In the genomic region with DNA sequence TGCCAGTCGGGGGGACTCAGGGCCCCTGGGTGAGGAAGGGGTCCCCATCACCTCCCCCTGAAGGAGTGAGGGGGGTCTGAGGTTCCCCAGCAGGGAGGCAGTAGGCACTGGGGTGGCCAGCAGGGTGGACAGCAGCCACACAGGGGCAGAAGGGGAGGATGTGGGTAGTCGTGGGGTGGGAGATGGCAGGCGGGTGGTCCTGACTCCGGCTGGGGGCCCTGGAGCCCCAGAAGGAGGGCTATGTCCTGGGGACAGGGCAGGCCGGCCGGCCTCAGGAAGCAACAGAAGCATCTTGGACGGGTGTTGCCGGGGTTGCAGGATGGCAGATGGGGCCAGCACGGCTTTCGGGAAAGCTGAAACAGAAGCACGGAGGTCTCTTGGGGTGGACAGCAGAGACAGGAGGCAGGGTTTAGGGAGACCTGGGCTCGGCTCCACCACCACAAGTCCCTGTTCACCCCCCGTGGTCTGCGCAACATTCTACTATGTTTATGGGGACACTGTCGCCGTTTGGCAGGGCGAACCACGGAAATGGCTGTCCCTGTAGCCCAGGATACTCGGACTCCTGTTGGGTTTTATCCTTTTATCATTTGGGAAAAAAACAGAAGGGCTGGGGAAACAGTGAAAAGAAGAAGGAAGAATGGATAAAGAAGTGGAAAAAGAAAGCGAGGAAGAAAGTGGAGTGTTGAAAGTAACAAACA, we compare ENCODE assay signal across 2 cellular contexts.
A peak's percentile ranks its signal among the peaks of the same experiment; 100 is the strongest.
TF ChIP-seq lines count a peak whose summit lies in the region.

No MANE protein-coding gene starts in this region.

TF ChIP-seq in A549, 52 proteins besides CTCF, POLR2A, EP300 and RAD21:
- no peak for TF ChIP-seq GATA3 (IDR thresholded peaks at IDR 0.05; ENCODE audit: borderline replicate concordance)
- TF ChIP-seq ZSCAN20 (CRISPR knock-in tag; IDR thresholded peaks at IDR 0.05): no peak
- TF ChIP-seq KDM1A (IDR thresholded peaks at IDR 0.05; ENCODE audit: low read depth): no peak
- TF ChIP-seq USF2 (IDR thresholded peaks at IDR 0.05): no peak

TF ChIP-seq in HepG2, 621 proteins besides CTCF, POLR2A, EP300 and RAD21:
- TF ChIP-seq AGO2 (optimal IDR thresholded peaks at IDR 0.05; ENCODE audit: low read depth, low read length): peak; percentile 48
- no peak for TF ChIP-seq ZNF878 (CRISPR knock-in tag; IDR thresholded peaks at IDR 0.05)
